ENCODE assay signal across 22 cellular contexts in genomic region chr7:108561047-108561619, GRCh38. TPM values are rescaled to one million over a fixed set of nuclear protein-coding genes. Genes with fewer than 3 reads are reported as not detected.
DNase-seq lines count a peak whose midpoint lies in the region; ATAC-seq and TF ChIP-seq lines count a peak whose summit lies in the region.
"Had no signal": no experiment of that assay in that cellular context is flagged by ENCODE, and none has a peak within 500 bp of the region (broad histone marks: within the 10 kb centered on the region; RNA-seq: fewer than 3 reads in every experiment).

No MANE protein-coding gene starts in this region.

- DNase-seq in AG08396 (ENCODE audit: low spot score): peak; percentile 26
- DNase-seq in astrocyte of the spinal cord (ENCODE audit: low read depth, low spot score): peak; percentile 19
- peak; percentile 5 for DNase-seq in iris pigment epithelial cell (ENCODE audit: low read depth)
- DNase-seq in BE2C: no peak
- DNase-seq in HuH-7.5 (ENCODE audit: low spot score): no peak
- DNase-seq: activated CD4-positive, alpha-beta T cell treated with anti-CD3 and anti-CD28 coated beads for 4 hours; activated naive CD8-positive, alpha-beta T cell treated with anti-CD3 and anti-CD28 coated beads, Interleukin-2, amount 10 ng/mL, durations not matched to agents 7 days and 5 days; CD4-positive, CD25-positive, alpha-beta regulatory T cell; GF-D8; kidney glomerular epithelial cell; natural killer cell; NCI-H1417; NCI-H524; stimulated activated CD4-positive, alpha-beta T cell treated with anti-CD3 and anti-CD28 coated beads, Interleukin-2, amount 100 ng/mL, for 24 hours; stimulated activated naive CD8-positive, alpha-beta T cell treated with anti-CD3 and anti-CD28 coated beads, Interleukin-15, Interleukin-2, amounts not matched to agents 100 U/mL and 50 U/mL, for 24 hours; T-helper 1 cell; tibial artery had no signal

- no peak for TF ChIP-seq CTCF in HEK293 (tag by site-specific recombination; IDR thresholded peaks at IDR 0.05)
- TF ChIP-seq CTCF in astrocyte of the spinal cord (IDR thresholded peaks at IDR 0.05; ENCODE audit: low read depth, low read length): no peak
- no peak for TF ChIP-seq CTCF in BE2C (IDR thresholded peaks at IDR 0.05; ENCODE audit: low read depth, low read length)

- in situ Hi-C loops in astrocyte of the spinal cord (cut with HindIII; ENCODE audit: low sequenced_read_pairs): no loop called here

- H3K36me3 ChIP-seq in HEK293 (ENCODE audit: control insufficient read depth in 2 of 2, insufficient read depth in 1 of 2, low read length in 2 of 2): peaks cover 4 to 15% of the 10 kb centered on the region in 2 experiments; a peak in 2 of 3 replicates
- H3K36me3 ChIP-seq in BE2C: 0 out of 2 replicates have a peak, but pooled peaks cover 6% of the 10 kb centered on the region
- H3K36me3 ChIP-seq: breast epithelium had no signal

- CTCF ChIA-PET in HEK293 (lab: Yijun Ruan, JAX): no interaction called here

- H3K27me3 ChIP-seq in BE2C: no peaks in the 10 kb centered on the region
- H3K27me3 ChIP-seq: breast epithelium, tibial artery had no signal

- H3K27ac ChIP-seq in HEK293 (ENCODE audit: extremely low read depth, low read depth, low read length): no peak overlapping the region
- H3K27ac ChIP-seq: breast epithelium, parathyroid adenoma, tibial artery had no signal

- no peaks in the 10 kb centered on the region for H3K4me1 ChIP-seq in HEK293 (ENCODE audit: control insufficient read depth, insufficient read depth, low read length)
- H3K4me1 ChIP-seq in BE2C: no peaks in the 10 kb centered on the region
- H3K4me1 ChIP-seq: breast epithelium, parathyroid adenoma, tibial artery had no signal

- POLR2A ChIA-PET in HEK293 (lab: Yijun Ruan, JAX): interaction anchor here (0.6 to 1.7 kb wide), 2 partner anchors 8 to 35 kb away, joined by 3 to 7 read pairs (median 3); partner anchors contain the start of genes DNAJB9, PNPLA8 and THAP5

- H3K9me3 ChIP-seq in HEK293 (ENCODE audit: control insufficient read depth, insufficient read depth, low read depth, low read length): no peaks in the 10 kb centered on the region
- H3K9me3 ChIP-seq in BE2C: peaks cover 2% of the 10 kb centered on the region; the same call in 1 of the 2 replicates

- H3K4me3 ChIP-seq in HEK293 (ENCODE audit: low read depth, low read length) (no peak overlapping the region), astrocyte of the spinal cord (ENCODE audit: low read depth, low read length) (no peak overlapping the region), BE2C (ENCODE audit: low read depth, low read length) (no peak overlapping the region)
- H3K4me3 ChIP-seq: breast epithelium, tibial artery had no signal

- ATAC-seq in GM18498 (IDR thresholded peaks at IDR 0.05; ENCODE audit: unreplicated experiment): no peak
- no peak for ATAC-seq in GM21619 (IDR thresholded peaks at IDR 0.05; ENCODE audit: unreplicated experiment)
- ATAC-seq: natural killer cell; stimulated activated naive CD8-positive, alpha-beta T cell treated with anti-CD3 and anti-CD28 coated beads, Interleukin-15, Interleukin-2, amounts not matched to agents 100 U/mL and 50 U/mL, for 24 hours had no signal

TF ChIP-seq in HEK293, 187 proteins besides CTCF, POLR2A, EP300 and RAD21:
- TF ChIP-seq ZNF362 (tag by site-specific recombination; IDR thresholded peaks at IDR 0.05) (peak; percentile 80), EGR2 (tag by site-specific recombination; IDR thresholded peaks at IDR 0.05; ENCODE audit: low read depth) (no peak)
TF ChIP-seq in HEK293: peak in this region for 1.

RNA-seq across cellular contexts. Expression of gene THAP5, which starts 8.4 kb away (rescaled TPM):
- polyA plus RNA-seq in BE2C (2012; ENCODE audit: insufficient read depth, insufficient read length, low read depth): 20.3 TPM

RNA-seq across cellular contexts. Expression of gene DNAJB9, which starts 8.5 kb away (rescaled TPM):
- 54.5 TPM for polyA plus RNA-seq in BE2C (2012; ENCODE audit: insufficient read depth, insufficient read length, low read depth)

RNA-seq across cellular contexts. Expression of gene PNPLA8, which starts 35.2 kb away (rescaled TPM):
- 46.1 TPM for polyA plus RNA-seq in BE2C (2012; ENCODE audit: insufficient read depth, insufficient read length, low read depth)

Comparison
In these comparisons a context has a peak if more than half of its experiments do, and no peak if none do; other contexts are left out.
1. DNase-seq: peak in AG08396 (single experiment), astrocyte of the spinal cord (single experiment) and iris pigment epithelial cell (single experiment); none in BE2C (single experiment) and HuH-7.5 (single experiment).